ENCODE assay signal across 25 cellular contexts in the genomic region with DNA sequence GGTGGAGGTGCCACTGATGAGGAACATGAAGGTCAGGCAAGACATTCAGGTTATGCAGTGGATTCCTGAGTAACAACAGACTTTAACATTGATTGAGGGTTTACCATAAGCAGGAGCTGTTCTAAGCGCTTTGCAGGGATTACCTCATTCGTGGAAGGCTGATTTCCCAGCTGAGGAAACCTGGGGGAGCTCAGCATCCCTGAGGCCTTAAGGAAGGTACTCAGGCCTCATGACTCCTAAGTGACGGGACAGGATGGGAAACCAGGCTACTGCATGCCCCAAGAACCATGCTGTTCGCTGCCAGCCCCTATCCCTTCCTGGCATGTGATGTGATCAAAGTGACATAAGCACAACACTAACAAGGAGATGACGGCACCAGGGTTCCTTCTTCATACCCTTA.
"Had no signal": no experiment of that assay in that cellular context is flagged by ENCODE, and none has a peak within 500 bp of the region (broad histone marks: within the 10 kb centered on the region; RNA-seq: fewer than 3 reads in every experiment).

No MANE protein-coding gene starts in this region.

- H3K27me3 ChIP-seq: colonic mucosa, gastrocnemius medialis, right lobe of liver, thyroid gland had no signal

- H3K4me3 ChIP-seq: colonic mucosa, gastrocnemius medialis, left lung, mucosa of descending colon, right lobe of liver, thyroid gland had no signal

- H3K4me1 ChIP-seq: colonic mucosa, gastrocnemius medialis, left lung, right lobe of liver had no signal

- H3K27ac ChIP-seq: colonic mucosa, epithelial cell of prostate, gastrocnemius medialis, left lung, right lobe of liver, thyroid gland had no signal

- H3K9me3 ChIP-seq: colonic mucosa, gastrocnemius medialis, left lung, mucosa of descending colon, right lobe of liver, thyroid gland had no signal

- DNase-seq: colonic mucosa; effector CD8-positive, alpha-beta T cell; endodermal cell; foreskin fibroblast; gastrocnemius medialis; head of caudate nucleus; kidney; left lung; mesenchymal stem cell; mucosa of descending colon; naive B cell; posterior cingulate gyrus; retina; right lobe of liver; small intestine; stimulated activated CD4-positive, alpha-beta T cell treated with anti-CD3 and anti-CD28 coated beads, Interleukin-12 subunit alpha, Interleukin-12 subunit beta, amount 100 ng/mL, for 4 hours; stimulated activated CD4-positive, alpha-beta T cell treated with anti-CD3 and anti-CD28 coated beads, Interleukin-1b, Interleukin-23, amount 100 ng/mL, for 48 hours; stimulated activated CD4-positive, alpha-beta T cell treated with anti-CD3 and anti-CD28 coated beads, Interleukin-4, amount 100 ng/mL, for 1 hour; stimulated activated CD8-positive, alpha-beta memory T cell treated with anti-CD3 and anti-CD28 coated beads, Interleukin-4, amount 100 ng/mL, for 48 hours; stimulated activated naive CD4-positive, alpha-beta T cell; stimulated activated naive CD8-positive, alpha-beta T cell treated with anti-CD3 and anti-CD28 coated beads, Interleukin-15, amount 100 ng/mL, for 72 hours; thyroid gland had no signal

- H3K36me3 ChIP-seq: colonic mucosa, gastrocnemius medialis, left lung, right lobe of liver, thyroid gland had no signal

- ATAC-seq: esophagus mucosa; gastrocnemius medialis; left lung; mucosa of descending colon; natural killer cell treated with Interleukin-12 subunit alpha and Interleukin-12 subunit beta and Interleukin-15 and Interleukin-18, amount 100 ng/mL, for 72 hours; right lobe of liver; stimulated activated naive CD8-positive, alpha-beta T cell treated with anti-CD3 and anti-CD28 coated beads, Interleukin-15, amount 100 ng/mL, for 72 hours had no signal

- FAIRE-seq: kidney, small intestine had no signal
